In genomic region chr12:5014269-5014668, GRCh38 we compare ENCODE assay signal across 18 cellular contexts. TPM values are rescaled to one million over a fixed set of nuclear protein-coding genes. Genes with fewer than 3 reads are reported as not detected.
A peak's percentile ranks its signal among the peaks of the same experiment; 100 is the strongest.
DNase-seq lines count a peak whose midpoint lies in the region; ATAC-seq and TF ChIP-seq lines count a peak whose summit lies in the region.
"Had no signal": no experiment of that assay in that cellular context is flagged by ENCODE, and none has a peak within 500 bp of the region (broad histone marks: within the 10 kb centered on the region; RNA-seq: fewer than 3 reads in every experiment).

No MANE protein-coding gene starts in this region.

- H3K4me3 ChIP-seq in AG10803 (ENCODE audit: low read length) = no peak overlapping the region
- no peak overlapping the region for H3K4me3 ChIP-seq in adipocyte (ENCODE audit: low read length)
- no peak overlapping the region for H3K4me3 ChIP-seq in left lung
- H3K4me3 ChIP-seq: GM23338, MG63 had no signal

- no peak overlapping the region for H3K27ac ChIP-seq in left lung

- H3K27me3 ChIP-seq in adipocyte (replicated peaks; ENCODE audit: control insufficient read depth, insufficient read depth, low read length) (peaks cover 19% of the 10 kb centered on the region), left lung (no peaks in the 10 kb centered on the region)
- H3K27me3 ChIP-seq: MG63 had no signal

- H3K9me3 Mint-ChIP-seq in mesothelial cell of epicardium = no peaks in the 10 kb centered on the region
- H3K9me3 Mint-ChIP-seq: CD4-positive, alpha-beta memory T cell had no signal

- H3K36me3 Mint-ChIP-seq in mesothelial cell of epicardium = no peaks in the 10 kb centered on the region
- H3K36me3 Mint-ChIP-seq: CD4-positive, alpha-beta memory T cell had no signal

- peaks cover 34% of the 10 kb centered on the region for H3K27me3 Mint-ChIP-seq in mesothelial cell of epicardium (ENCODE audit: low read depth)

- H3K9ac ChIP-seq in adipocyte (ENCODE audit: low read length) = peak overlapping the region; percentile 50

- H3K36me3 ChIP-seq in adipocyte (ENCODE audit: control insufficient read depth, insufficient read depth, low read length, severe bottlenecking) = no peaks in the 10 kb centered on the region
- H3K36me3 ChIP-seq in left lung = no peaks in the 10 kb centered on the region
- H3K36me3 ChIP-seq: BE2C, MG63 had no signal

- intact Hi-C loops in left lung (cut with DNase I) = no loop called here

- H3K4me1 ChIP-seq in adipocyte (ENCODE audit: control insufficient read depth, insufficient read depth, low read length) (peaks cover 52% of the 10 kb centered on the region), left lung (no peaks in the 10 kb centered on the region)
- H3K4me1 ChIP-seq: BE2C had no signal

- DNase-seq in AG10803 (ENCODE audit: low read depth) (peak; percentile 62), H4 (ENCODE audit: low spot score) (peak; percentile 31), adipocyte (ENCODE audit: low read depth) (peak; percentile 69), left lung (no peak), mesothelial cell of epicardium (ENCODE audit: low spot score in 2 of 2, unreplicated experiment in 2 of 2) (no peak), DMS114 treated with DMSO at 0.1 percent for 48 hours (lab: John Stamatoyannopoulos, UW; ENCODE audit: unreplicated experiment) (no peak)
- DNase-seq: BE2C; CD4-positive, alpha-beta memory T cell; DMS79 treated with DMSO at 0.1 percent for 48 hours; MG63; NCI-H1436; NCI-H2081; NCI-H524 treated with DMSO at 0.1 percent for 48 hours; NK-92 treated with Interleukin-12 subunit alpha and Interleukin-12 subunit beta, amount 100 ng/mL, for 24 hours; Right ventricle myocardium superior had no signal

- H3K27ac Mint-ChIP-seq in mesothelial cell of epicardium = no peak overlapping the region
- H3K27ac Mint-ChIP-seq: CD4-positive, alpha-beta memory T cell; GM23338 had no signal

- H3K4me3 Mint-ChIP-seq in mesothelial cell of epicardium = no peak overlapping the region
- H3K4me3 Mint-ChIP-seq: CD4-positive, alpha-beta memory T cell; GM23338 had no signal

- H3K4me1 Mint-ChIP-seq in mesothelial cell of epicardium = peaks cover 2% of the 10 kb centered on the region
- H3K4me1 Mint-ChIP-seq: CD4-positive, alpha-beta memory T cell had no signal

- TF ChIP-seq CTCF in AG10803 (conservative IDR thresholded peaks at IDR 0.05; ENCODE audit: low read length) = no peak
- TF ChIP-seq CTCF in left lung (IDR thresholded peaks at IDR 0.05) = no peak
- TF ChIP-seq CTCF in mesothelial cell of epicardium (IDR thresholded peaks at IDR 0.05; ENCODE audit: unreplicated experiment) = no peak

- H3K9me3 ChIP-seq in adipocyte (ENCODE audit: control insufficient read depth, low read length) = no peaks in the 10 kb centered on the region
- no peaks in the 10 kb centered on the region for H3K9me3 ChIP-seq in left lung
- H3K9me3 ChIP-seq: BE2C, MG63 had no signal

- peak; percentile 30 for ATAC-seq in left lung
- ATAC-seq in GM19351 (IDR thresholded peaks at IDR 0.05; ENCODE audit: unreplicated experiment) = no peak
- ATAC-seq: GM23338, Panc1 had no signal

RNA-seq across cellular contexts. Expression of gene KCNA5, which starts 29.4 kb away (rescaled TPM):
- 0.02 TPM in 1 of 2 replicates, not detected in the other for total RNA-seq in H4 (2014; rRNA removed; shearing (Covaris generic))
- total RNA-seq in left lung (1 to 10 TPM in 1 of 2 donors, under 1 TPM in 1; 0.50 to 1.7 TPM), mesothelial cell of epicardium (0.60 to 0.86 TPM (median 0.80 TPM) in 3 replicates)
- total RNA-seq: CD4-positive, alpha-beta memory T cell had no signal

Comparison
In these comparisons a context has a peak if more than half of its experiments do, and no peak if none do; other contexts are left out.
1. DNase-seq: peak in AG10803 (single experiment), H4 (single experiment) and adipocyte (single experiment); none in left lung (0 of 2), mesothelial cell of epicardium (0 of 2) and DMS114 treated with DMSO at 0.1 percent for 48 hours (single experiment).